ENCODE assay signal across 7 cellular contexts in genomic region chr6:109379706-109380105, GRCh38. TPM values are rescaled to one million over a fixed set of nuclear protein-coding genes. Genes with fewer than 3 reads are reported as not detected.
A peak's percentile ranks its signal among the peaks of the same experiment; 100 is the strongest.
DNase-seq lines count a peak whose midpoint lies in the region; ATAC-seq and TF ChIP-seq lines count a peak whose summit lies in the region.

No MANE protein-coding gene starts in this region.

- no peak for TF ChIP-seq CTCF in WI38 (IDR thresholded peaks at IDR 0.05; ENCODE audit: low read depth, low read length)
- no peak for TF ChIP-seq CTCF in glutamatergic neuron (IDR thresholded peaks at IDR 0.05; ENCODE audit: partially characterized antibody, unreplicated experiment)
- TF ChIP-seq CTCF in smooth muscle cell (IDR thresholded peaks at IDR 0.05; ENCODE audit: borderline replicate concordance, insufficient read depth, poor library complexity, severe bottlenecking): no peak

- peaks cover 8% of the 10 kb centered on the region for H3K27me3 Mint-ChIP-seq in glutamatergic neuron (ENCODE audit: unreplicated experiment)

- no peak overlapping the region for H3K27ac Mint-ChIP-seq in glutamatergic neuron (ENCODE audit: unreplicated experiment)

- no peak for ATAC-seq in GM21576 (IDR thresholded peaks at IDR 0.05; ENCODE audit: unreplicated experiment)

- H4K20me1 ChIP-seq in smooth muscle cell (ENCODE audit: low read depth): peaks cover 70% of the 10 kb centered on the region

- no peaks in the 10 kb centered on the region for H3F3A ChIP-seq in smooth muscle cell (ENCODE audit: low read depth)

- H3K4me1 Mint-ChIP-seq in glutamatergic neuron (ENCODE audit: low read depth, unreplicated experiment): peaks cover 15% of the 10 kb centered on the region

- no peak overlapping the region for H3K27ac ChIP-seq in smooth muscle cell (ENCODE audit: low read depth)

- peaks cover 71% of the 10 kb centered on the region for H3K79me2 ChIP-seq in smooth muscle cell (ENCODE audit: low read depth)

- in situ Hi-C loops in HAP-1 (cut with MboI; ENCODE audit: low sequenced_read_pairs): loop anchor here (5.0 to 25.0 kb wide), 3 partner anchors 192 to 842 kb away; partner anchors contain the start of genes CEP57L1 and SESN1
- in situ Hi-C loops in KBM-7 (cut with MboI; ENCODE audit: low pct_unique_long_range_greater_than_20kb, low sequenced_read_pairs): loop anchor here (25.0 kb wide), 2 partner anchors 192 to 842 kb away; no protein-coding TSS in a partner anchor

- peaks cover 37% of the 10 kb centered on the region for H3K36me3 ChIP-seq in HAP-1 (replicated peaks)
- peaks cover 18% of the 10 kb centered on the region for H3K36me3 ChIP-seq in smooth muscle cell (ENCODE audit: low read depth)

- DNase-seq in HAP-1 (ENCODE audit: low spot score in 2 of 2) (no peak), glutamatergic neuron (no peak), smooth muscle cell (lab: John Stamatoyannopoulos, UW; ENCODE audit: unreplicated experiment) (no peak), islet precursor cell (no peak), KBM-7 (no peak)

- H3K4me2 ChIP-seq in smooth muscle cell: peak overlapping the region; percentile 93

- H3K9me3 ChIP-seq in HAP-1: no peaks in the 10 kb centered on the region
- H3K9me3 ChIP-seq in smooth muscle cell (replicated peaks; ENCODE audit: low read depth): no peaks in the 10 kb centered on the region

- H3K4me1 ChIP-seq in HAP-1: peaks cover 15% of the 10 kb centered on the region
- H3K4me1 ChIP-seq in smooth muscle cell (ENCODE audit: low read depth): peaks cover 26% of the 10 kb centered on the region

- WGBS in smooth muscle cell (ENCODE audit: low lambda C conversion rate): 68% methylated on average over 2 of the region's 2 CpGs

- H3K4me3 Mint-ChIP-seq in glutamatergic neuron (ENCODE audit: unreplicated experiment): peak overlapping the region; percentile 96

- H3K27me3 ChIP-seq in HAP-1 (ENCODE audit: low read depth) (no peaks in the 10 kb centered on the region), smooth muscle cell (ENCODE audit: low read depth) (no peaks in the 10 kb centered on the region)

- peaks cover 6% of the 10 kb centered on the region for H3K36me3 Mint-ChIP-seq in glutamatergic neuron (ENCODE audit: unreplicated experiment)

- peaks cover 4% of the 10 kb centered on the region for H3K9me3 Mint-ChIP-seq in glutamatergic neuron (ENCODE audit: unreplicated experiment)

- peak overlapping the region; percentile 98 for H3K9ac ChIP-seq in smooth muscle cell (ENCODE audit: low read depth)

- peak overlapping the region; percentile 84 for H3K4me3 ChIP-seq in HAP-1
- peak overlapping the region; percentile 83 for H3K4me3 ChIP-seq in WI38 (ENCODE audit: low read depth, low read length)
- H3K4me3 ChIP-seq in smooth muscle cell: peak overlapping the region; percentile 62

- H2AFZ ChIP-seq in smooth muscle cell (ENCODE audit: low read depth): no peak overlapping the region

RNA-seq across cellular contexts. Expression of gene CD164, which starts 2.6 kb away (rescaled TPM):
- 45.5 TPM for total RNA-seq in glutamatergic neuron (ENCODE audit: unreplicated experiment)
- total RNA-seq in smooth muscle cell: 495 and 529 TPM in 2 replicates
- 272 and 305 TPM in 2 replicates for polyA plus RNA-seq in smooth muscle cell

Comparison
In these comparisons a context has a peak if more than half of its experiments do, and no peak if none do; other contexts are left out.
1. RNA of gene CD164, which starts 2.6 kb away (total RNA-seq): 495 to 529 TPM in smooth muscle cell; 45.5 TPM in glutamatergic neuron (single experiment); every median in the first group is over 10 times any median in the second.
2. Peak in every context shown above with its lines, with median percentiles within 50 percentile points of each other: H3K4me3 ChIP-seq.